In the genomic region with DNA sequence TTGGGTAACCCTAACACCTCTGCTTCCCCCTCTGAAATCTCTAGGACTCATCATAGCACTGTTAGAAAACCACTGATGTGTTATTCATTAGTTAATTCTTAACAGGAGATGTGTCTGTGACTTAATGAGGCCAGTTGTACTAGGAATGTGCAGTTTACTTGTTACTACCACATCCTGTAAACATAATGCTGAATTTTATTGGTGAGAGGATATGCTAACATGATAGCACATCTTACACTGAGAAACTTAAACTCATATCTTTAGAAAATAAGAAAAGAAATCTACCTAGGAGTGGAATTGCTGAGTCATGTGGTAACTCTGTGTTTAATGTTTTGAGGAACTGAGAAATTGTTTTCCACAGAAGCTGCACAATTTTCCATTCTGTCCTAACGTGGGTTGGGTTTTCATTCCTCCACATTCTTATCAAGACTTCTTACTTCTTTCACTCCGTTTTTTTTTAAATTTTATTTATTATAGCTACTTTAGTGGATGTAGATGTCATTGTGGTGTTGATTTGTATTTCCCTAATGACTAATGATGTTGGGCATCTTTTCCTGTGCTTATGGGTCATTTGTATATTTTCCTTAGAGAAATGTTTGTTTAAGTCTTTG, we compare ENCODE assay signal across 9 cellular contexts. TPM values are rescaled to one million over a fixed set of nuclear protein-coding genes. Genes with fewer than 3 reads are reported as not detected.
DNase-seq lines count a peak whose midpoint lies in the region; ATAC-seq and TF ChIP-seq lines count a peak whose summit lies in the region.
"Had no signal": no experiment of that assay in that cellular context is flagged by ENCODE, and none has a peak within 500 bp of the region (broad histone marks: within the 10 kb centered on the region; RNA-seq: fewer than 3 reads in every experiment).

No MANE protein-coding gene starts in this region.

- intact Hi-C loops in CD8-positive, alpha-beta T cell (cut with DNase I, micrococcal nuclease) = no loop called here
- intact Hi-C loops in left lung (cut with DNase I) = no loop called here

- H3K27me3 ChIP-seq in CD8-positive, alpha-beta T cell (ENCODE audit: insufficient read depth, low read length) = no peaks in the 10 kb centered on the region
- no peaks in the 10 kb centered on the region for H3K27me3 ChIP-seq in upper lobe of left lung
- H3K27me3 ChIP-seq in left lung = no peaks in the 10 kb centered on the region

- POLR2A ChIA-PET in CD8-positive, alpha-beta T cell (lab: Charles Lee) = no interaction called here

- 45 to 46% methylated on average over 2 of the region's 2 CpGs for WGBS in upper lobe of left lung, 2 donors

- no peak overlapping the region for H3K4me3 ChIP-seq in CD8-positive, alpha-beta T cell (ENCODE audit: low read depth, low read length)
- H3K4me3 ChIP-seq in upper lobe of left lung = no peak overlapping the region
- no peak overlapping the region for H3K4me3 ChIP-seq in left lung

- peaks cover 3% of the 10 kb centered on the region for H3K4me1 Mint-ChIP-seq in CD8-positive, alpha-beta T cell (ENCODE audit: low read depth)

- H3K4me1 ChIP-seq in CD8-positive, alpha-beta T cell (ENCODE audit: insufficient read depth, low read length) = no peaks in the 10 kb centered on the region
- H3K4me1 ChIP-seq in upper lobe of left lung (no peaks in the 10 kb centered on the region), left lung (peaks cover 3 to 8% of the 10 kb centered on the region in 2 donors)

- H3K36me3 Mint-ChIP-seq in CD8-positive, alpha-beta T cell = peaks cover 55% of the 10 kb centered on the region

- H3K27ac ChIP-seq in CD8-positive, alpha-beta T cell (ENCODE audit: low read depth, low read length) = no peak overlapping the region
- H3K27ac ChIP-seq in upper lobe of left lung = peak overlapping the region in 1 of 4 donors; percentile 35
- peak overlapping the region in 1 of 2 donors; percentile 67 for H3K27ac ChIP-seq in left lung

- TF ChIP-seq CTCF in CD8-positive, alpha-beta T cell (IDR thresholded peaks at IDR 0.05) = no peak
- TF ChIP-seq CTCF in upper lobe of left lung (IDR thresholded peaks at IDR 0.05) = no peak
- no peak for TF ChIP-seq CTCF in left lung (IDR thresholded peaks at IDR 0.05)

- TF ChIP-seq EP300 in upper lobe of left lung (IDR thresholded peaks at IDR 0.05) = no peak

- H3K27ac Mint-ChIP-seq in CD8-positive, alpha-beta T cell = peak overlapping the region; percentile 37

- TF ChIP-seq POLR2A in upper lobe of left lung (IDR thresholded peaks at IDR 0.05) = no peak

- no peak overlapping the region for H3K4me3 Mint-ChIP-seq in CD8-positive, alpha-beta T cell

- H3K27me3 Mint-ChIP-seq in CD8-positive, alpha-beta T cell (ENCODE audit: low read depth) = no peaks in the 10 kb centered on the region

- no peak for ATAC-seq in CD8-positive, alpha-beta T cell
- ATAC-seq in GM21576 (IDR thresholded peaks at IDR 0.05; ENCODE audit: unreplicated experiment) (peak; percentile 50), upper lobe of left lung (ENCODE audit: low FRiP score in 2 of 2) (no peak), left lung (no peak), GM19351 (IDR thresholded peaks at IDR 0.05; ENCODE audit: unreplicated experiment) (no peak)

- no peaks in the 10 kb centered on the region for H3K9me3 Mint-ChIP-seq in CD8-positive, alpha-beta T cell

- no peaks in the 10 kb centered on the region for H3K36me3 ChIP-seq in CD8-positive, alpha-beta T cell (ENCODE audit: insufficient read depth, low read length)
- H3K36me3 ChIP-seq in upper lobe of left lung = peaks cover 0 to 29% (median 9%) of the 10 kb centered on the region in 4 donors
- peaks cover 0 to 38% of the 10 kb centered on the region in 2 donors for H3K36me3 ChIP-seq in left lung

- CTCF ChIA-PET in CD8-positive, alpha-beta T cell (lab: Charles Lee) = no interaction called here

- H3K9me3 ChIP-seq in CD8-positive, alpha-beta T cell (ENCODE audit: low read length) = no peaks in the 10 kb centered on the region
- H3K9me3 ChIP-seq in upper lobe of left lung (peaks cover 0 to 3% (median 0%) of the 10 kb centered on the region in 4 donors), left lung (peaks cover 0 to 4% of the 10 kb centered on the region in 2 donors)

- DNase-seq in CD8-positive, alpha-beta T cell = no peak
- DNase-seq in OCI-M1 (lab: John Stamatoyannopoulos, UW) (peak; percentile 95), glomerular visceral epithelial cell (ENCODE audit: extremely low spot score) (peak; percentile 47), upper lobe of left lung (no peak), left lung (no peak)
- no peak for DNase-seq in NK-92 treated with Interleukin-12 subunit alpha and Interleukin-12 subunit beta, amount 100 ng/mL, for 24 hours (lab: John Stamatoyannopoulos, UW)
- DNase-seq: glutamatergic neuron had no signal

RNA-seq across cellular contexts. Expression of gene RNF121, which starts 33.7 kb away (rescaled TPM):
- total RNA-seq in CD8-positive, alpha-beta T cell = 1 to 10 TPM; 8.5 to 9.0 TPM
- 100 to 1,000 TPM in 1 of 6 donors, 10 to 100 TPM in 5; 16.0 to 112 (median 28.3) TPM for total RNA-seq in upper lobe of left lung
- 10 to 100 TPM; 30.3 to 31.4 TPM for total RNA-seq in left lung

RNA-seq across cellular contexts. Expression of gene XNDC1N, which starts 34.1 kb away (rescaled TPM):
- 10 to 100 TPM; 11.7 to 12.6 TPM for total RNA-seq in CD8-positive, alpha-beta T cell
- total RNA-seq in upper lobe of left lung (10 to 100 TPM in 1 of 6 donors, 1 to 10 TPM in 5; 5.6 to 14.7 (median 7.0) TPM), left lung (1 to 10 TPM; 5.6 to 7.7 TPM)

RNA-seq across cellular contexts. Expression of gene IL18BP, which starts 36.2 kb away (rescaled TPM):
- 10 to 100 TPM; 13.7 to 13.8 TPM for total RNA-seq in CD8-positive, alpha-beta T cell
- total RNA-seq in upper lobe of left lung = 10 to 100 TPM in 4 of 6 donors, 1 to 10 TPM in 2; 4.6 to 45.1 (median 16.9) TPM
- 10 to 100 TPM; 15.2 to 20.1 TPM for total RNA-seq in left lung

Comparison
In these comparisons a context has a peak if more than half of its experiments do, and no peak if none do; other contexts are left out.
1. DNase-seq: peak in OCI-M1 (single experiment) and glomerular visceral epithelial cell (single experiment); none in CD8-positive, alpha-beta T cell (0 of 7), upper lobe of left lung (0 of 2), left lung (0 of 2) and NK-92 treated with Interleukin-12 subunit alpha and Interleukin-12 subunit beta, amount 100 ng/mL, for 24 hours (single experiment).